Comparison of ENCODE assay signal across 8 cellular contexts in the genomic region with DNA sequence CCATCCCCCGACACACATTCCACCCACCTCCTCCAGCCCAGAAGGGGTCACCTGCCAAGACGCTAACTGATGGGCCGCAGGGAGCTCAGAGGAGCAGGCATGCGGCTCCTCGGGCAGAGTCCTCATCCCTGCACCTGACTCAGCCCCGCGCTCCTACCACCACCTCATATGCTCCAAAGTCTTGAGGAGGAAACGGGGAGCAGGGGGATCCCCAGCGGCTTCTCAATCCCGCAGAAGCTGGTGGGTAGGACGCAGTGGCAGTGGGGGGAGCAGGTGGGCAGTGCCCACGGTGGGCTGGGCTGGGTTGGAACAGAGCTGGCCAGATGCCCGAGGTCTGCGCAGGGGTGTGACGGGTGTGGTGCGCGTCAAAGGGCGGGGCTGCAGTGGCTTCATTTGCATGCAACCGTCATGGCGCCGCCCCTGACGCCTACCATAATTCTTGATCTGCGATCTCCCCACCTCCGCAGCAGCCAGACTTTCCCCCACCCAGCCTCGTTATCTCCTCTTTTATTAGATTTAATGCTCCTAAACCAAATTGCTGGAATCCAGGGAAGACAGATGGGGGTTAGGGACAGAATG. TPM values are rescaled to one million over a fixed set of nuclear protein-coding genes. Genes with fewer than 3 reads are reported as not detected.
A peak's percentile ranks its signal among the peaks of the same experiment; 100 is the strongest.
DNase-seq lines count a peak whose midpoint lies in the region; ATAC-seq, FAIRE-seq and TF ChIP-seq lines count a peak whose summit lies in the region.

No MANE protein-coding gene starts in this region.

- CTCF ChIA-PET in activated CD4-positive, alpha-beta T cell treated with anti-CD3 and anti-CD28 coated beads for 36 hours (lab: Charles Lee), result no interaction called here
- CTCF ChIA-PET in activated naive CD4-positive, alpha-beta T cell treated with anti-CD3 and anti-CD28 coated beads, Interleukin-2, amount 10 ng/mL, durations not matched to agents 7 days and 5 days (lab: Charles Lee), result no interaction called here

- peak overlapping the region in 2 of 3 experiments; percentile 5 to 51 for H3K4me3 ChIP-seq in keratinocyte (ENCODE audit: control insufficient read depth in 2 of 3, extremely low read depth in 1 of 3, insufficient read depth in 2 of 3, low read depth in 1 of 3, low read length in 3 of 3)
- H3K4me3 ChIP-seq in testis, result no peak overlapping the region

- POLR2A ChIA-PET in activated CD4-positive, alpha-beta T cell treated with anti-CD3 and anti-CD28 coated beads for 36 hours (lab: Charles Lee), result no interaction called here

- intact Hi-C loops in activated CD4-positive, alpha-beta T cell treated with anti-CD3 and anti-CD28 coated beads for 36 hours (cut with DNase I, micrococcal nuclease), result no loop called here
- intact Hi-C loops in testis (cut with DNase I; ENCODE audit: low total_unique reads), result no loop called here

- H3K27me3 ChIP-seq in keratinocyte (ENCODE audit: control insufficient read depth, extremely low read depth, insufficient read depth, low read length) (no peaks in the 10 kb centered on the region), testis (no peaks in the 10 kb centered on the region)

- H3K4me1 ChIP-seq in keratinocyte (ENCODE audit: control insufficient read depth, extremely low read depth, insufficient read depth, low read length), result peaks cover 38% of the 10 kb centered on the region
- peaks cover 7% of the 10 kb centered on the region for H3K4me1 ChIP-seq in testis

- H3K27ac Mint-ChIP-seq in activated CD4-positive, alpha-beta T cell treated with anti-CD3 and anti-CD28 coated beads for 36 hours, result no peak overlapping the region
- no peak overlapping the region for H3K27ac Mint-ChIP-seq in activated naive CD4-positive, alpha-beta T cell treated with anti-CD3 and anti-CD28 coated beads, Interleukin-2, amount 10 ng/mL, durations not matched to agents 7 days and 5 days

- H3K36me3 ChIP-seq in keratinocyte (ENCODE audit: control insufficient read depth in 2 of 2, extremely low read depth in 1 of 2, insufficient read depth in 2 of 2, low read length in 2 of 2), result no peaks in the 10 kb centered on the region
- H3K36me3 ChIP-seq in testis (ENCODE audit: low read depth, missing control alignments), result no peaks in the 10 kb centered on the region

- WGBS in testis, 2 donors, result 47 to 48% methylated on average over 23 to 25 of the region's 25 CpGs

- no peaks in the 10 kb centered on the region for H4K20me1 ChIP-seq in keratinocyte (ENCODE audit: control insufficient read depth, extremely low read depth, insufficient read depth, low read length)

- peak overlapping the region; percentile 65 for H2AFZ ChIP-seq in keratinocyte (ENCODE audit: control insufficient read depth, low read length)

- peak; percentile 43 for DNase-seq in activated CD4-positive, alpha-beta T cell treated with anti-CD3 and anti-CD28 coated beads for 36 hours
- no peak for DNase-seq in activated CD4-positive, alpha-beta T cell treated with anti-CD3 and anti-CD28 coated beads for 1 hour
- peak; percentile 26 for DNase-seq in activated naive CD4-positive, alpha-beta T cell treated with anti-CD3 and anti-CD28 coated beads, Interleukin-2, amount 10 ng/mL, durations not matched to agents 7 days and 5 days
- DNase-seq in keratinocyte (ENCODE audit: low read depth, low spot score) (no peak), testis (peak; percentile 42), AML-193 (lab: John Stamatoyannopoulos, UW) (no peak), RCC 7860 (ENCODE audit: low spot score) (no peak)

- peaks cover 2% of the 10 kb centered on the region for H3K4me1 Mint-ChIP-seq in activated CD4-positive, alpha-beta T cell treated with anti-CD3 and anti-CD28 coated beads for 36 hours
- no peaks in the 10 kb centered on the region for H3K4me1 Mint-ChIP-seq in activated naive CD4-positive, alpha-beta T cell treated with anti-CD3 and anti-CD28 coated beads, Interleukin-2, amount 10 ng/mL, durations not matched to agents 7 days and 5 days

- H3K9me3 ChIP-seq in keratinocyte (ENCODE audit: control insufficient read depth, low read depth, low read length) (no peaks in the 10 kb centered on the region), testis (no peaks in the 10 kb centered on the region)

- H3K9ac ChIP-seq in keratinocyte (ENCODE audit: control insufficient read depth, extremely low read depth, insufficient read depth, low read length), result no peak overlapping the region

- H3K27me3 Mint-ChIP-seq in activated CD4-positive, alpha-beta T cell treated with anti-CD3 and anti-CD28 coated beads for 36 hours, result peaks cover 11% of the 10 kb centered on the region
- peaks cover 22% of the 10 kb centered on the region for H3K27me3 Mint-ChIP-seq in activated naive CD4-positive, alpha-beta T cell treated with anti-CD3 and anti-CD28 coated beads, Interleukin-2, amount 10 ng/mL, durations not matched to agents 7 days and 5 days

- H3K27ac ChIP-seq in keratinocyte (ENCODE audit: control insufficient read depth, insufficient read depth, low read length), result no peak overlapping the region
- H3K27ac ChIP-seq in testis, result no peak overlapping the region

- FAIRE-seq in keratinocyte (lab: Jason Lieb, UNC), result no peak
- no peak for FAIRE-seq in RCC 7860 (lab: Jason Lieb, UNC)

- dilution Hi-C loops in keratinocyte (cut with MboI; ENCODE audit: extremely low pct_ligation_motif_present, low sequenced_read_pairs), result no loop called here

- no peak overlapping the region for H3K4me3 Mint-ChIP-seq in activated CD4-positive, alpha-beta T cell treated with anti-CD3 and anti-CD28 coated beads for 36 hours
- H3K4me3 Mint-ChIP-seq in activated naive CD4-positive, alpha-beta T cell treated with anti-CD3 and anti-CD28 coated beads, Interleukin-2, amount 10 ng/mL, durations not matched to agents 7 days and 5 days, result no peak overlapping the region

- ATAC-seq in activated CD4-positive, alpha-beta T cell treated with anti-CD3 and anti-CD28 coated beads for 36 hours, result peak; percentile 26
- ATAC-seq in HG03139 (IDR thresholded peaks at IDR 0.05; ENCODE audit: unreplicated experiment), result no peak

- H3K4me2 ChIP-seq in keratinocyte (ENCODE audit: control insufficient read depth, extremely low read depth, insufficient read depth, low read depth, low read length), result peak overlapping the region; percentile 70

- no peaks in the 10 kb centered on the region for H3K36me3 Mint-ChIP-seq in activated CD4-positive, alpha-beta T cell treated with anti-CD3 and anti-CD28 coated beads for 36 hours (ENCODE audit: low read depth)
- no peaks in the 10 kb centered on the region for H3K36me3 Mint-ChIP-seq in activated naive CD4-positive, alpha-beta T cell treated with anti-CD3 and anti-CD28 coated beads, Interleukin-2, amount 10 ng/mL, durations not matched to agents 7 days and 5 days

- TF ChIP-seq POLR2A in testis (IDR thresholded peaks at IDR 0.05), result no peak

- H3K79me2 ChIP-seq in keratinocyte (ENCODE audit: control insufficient read depth, insufficient read depth, low read length), result no peaks in the 10 kb centered on the region

- no peaks in the 10 kb centered on the region for H3K9me1 ChIP-seq in keratinocyte (ENCODE audit: control insufficient read depth, extremely low read depth, insufficient read depth, low read length)

- no peaks in the 10 kb centered on the region for H3K9me3 Mint-ChIP-seq in activated CD4-positive, alpha-beta T cell treated with anti-CD3 and anti-CD28 coated beads for 36 hours (ENCODE audit: low read depth)
- no peaks in the 10 kb centered on the region for H3K9me3 Mint-ChIP-seq in activated naive CD4-positive, alpha-beta T cell treated with anti-CD3 and anti-CD28 coated beads, Interleukin-2, amount 10 ng/mL, durations not matched to agents 7 days and 5 days

- no peak for TF ChIP-seq CTCF in keratinocyte (optimal IDR thresholded peaks at IDR 0.05 in 1 of 3, IDR thresholded peaks at IDR 0.05 in 1 of 3, conservative IDR thresholded peaks at IDR 0.05 in 1 of 3; ENCODE audit: extremely low read depth in 1 of 3, insufficient read depth in 2 of 3, low read length in 3 of 3)
- no peak for TF ChIP-seq CTCF in testis (IDR thresholded peaks at IDR 0.05)

RNA-seq across cellular contexts. Expression of a gene that starts 39.0 kb away (rescaled TPM):
- not detected for total RNA-seq in activated CD4-positive, alpha-beta T cell treated with anti-CD3 and anti-CD28 coated beads for 36 hours
- polyA plus RNA-seq in keratinocyte (14.7 to 19.6 TPM (median 19.1 TPM) in 3 replicates), testis (ENCODE audit: insufficient read depth, low read depth, low replicate concordance) (18.4 TPM)
- polyA plus RNA-seq in keratinocyte (2011; ENCODE audit: low read depth), result 7.7 TPM
- 5.5 and 9.0 TPM in 2 replicates for polyA plus RNA-seq in keratinocyte (2011; cell fraction: cytosol; rRNA removed)
- 9.6 and 10.0 TPM in 2 replicates for polyA plus RNA-seq in keratinocyte (2011; cell fraction: nucleus; rRNA removed)
- 19.2 and 19.8 TPM in 2 replicates for polyA plus RNA-seq in keratinocyte (2012; ENCODE audit: low replicate concordance)
- polyA minus RNA-seq in keratinocyte, result 33.1 to 37.7 TPM (median 37.6 TPM) in 3 replicates
- 5.4 TPM for polyA minus RNA-seq in keratinocyte (2011; cell fraction: cytosol; rRNA and poly(A)+ RNA removed)
- 5.2 and 6.7 TPM in 2 replicates for polyA minus RNA-seq in keratinocyte (2011; cell fraction: nucleus; rRNA and poly(A)+ RNA removed)
- total RNA-seq in testis, result 10 to 100 TPM in 1 of 2 donors, 1 to 10 TPM in 1; 9.3 to 13.1 TPM

Comparison
In these comparisons a context has a peak if more than half of its experiments do, and no peak if none do; other contexts are left out.
1. DNase-seq: peak in activated CD4-positive, alpha-beta T cell treated with anti-CD3 and anti-CD28 coated beads for 36 hours (single experiment), activated naive CD4-positive, alpha-beta T cell treated with anti-CD3 and anti-CD28 coated beads, Interleukin-2, amount 10 ng/mL, durations not matched to agents 7 days and 5 days (single experiment) and testis (single experiment); none in activated CD4-positive, alpha-beta T cell treated with anti-CD3 and anti-CD28 coated beads for 1 hour (single experiment), keratinocyte (single experiment), AML-193 (0 of 2) and RCC 7860 (single experiment).
2. H3K4me3 ChIP-seq: peak in keratinocyte (2 of 3); none in testis (0 of 2).
3. RNA of a gene that starts 39.0 kb away (total RNA-seq): 9.3 to 13.1 TPM in testis; not detected in activated CD4-positive, alpha-beta T cell treated with anti-CD3 and anti-CD28 coated beads for 36 hours; every median in the first group is over 10 times any median in the second.